ENCODE assay signal across 10 cellular contexts in the genomic region with DNA sequence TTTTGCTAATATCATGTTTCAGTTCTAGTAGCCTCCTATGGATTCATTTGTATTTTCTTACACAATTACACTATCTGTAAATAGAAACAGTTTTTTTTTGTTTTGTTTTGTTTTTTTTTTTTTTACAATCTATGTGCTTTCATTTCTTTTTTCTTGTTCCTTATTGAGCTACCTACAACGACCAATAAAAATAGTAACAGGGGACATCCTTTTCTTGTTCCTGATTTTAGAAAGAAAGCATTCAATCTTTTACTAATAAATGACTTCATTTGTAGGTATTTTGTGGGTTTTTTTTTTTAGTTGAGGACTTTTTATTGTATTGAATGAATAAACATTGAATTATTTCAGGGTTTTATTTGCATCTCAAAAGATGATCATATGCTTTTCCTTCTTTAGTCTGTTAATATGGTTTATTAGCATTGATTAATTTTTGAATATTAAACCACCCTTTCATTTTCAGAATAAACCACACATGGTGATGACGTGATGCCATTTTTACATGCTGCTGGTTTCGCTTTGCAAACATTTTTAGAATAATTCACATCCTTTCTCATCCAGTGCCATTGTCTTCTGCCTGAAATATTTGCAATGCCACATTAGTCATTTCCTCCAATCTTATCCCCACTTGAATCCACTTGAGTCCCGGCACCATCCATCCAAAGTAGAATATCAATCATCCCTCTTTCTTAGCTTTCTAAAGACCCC. TPM values are rescaled to one million over a fixed set of nuclear protein-coding genes. Genes with fewer than 3 reads are reported as not detected.
DNase-seq lines count a peak whose midpoint lies in the region; ATAC-seq, FAIRE-seq and TF ChIP-seq lines count a peak whose summit lies in the region.
"Had no signal": no experiment of that assay in that cellular context is flagged by ENCODE, and none has a peak within 500 bp of the region (broad histone marks: within the 10 kb centered on the region; RNA-seq: fewer than 3 reads in every experiment).

No MANE protein-coding gene starts in this region.

- TF ChIP-seq EP300 in HepG2 (IDR thresholded peaks at IDR 0.05; ENCODE audit: low read depth in 2 of 2, low read length in 2 of 2) (no peak), HepG2 (CRISPR knock-in tag; IDR thresholded peaks at IDR 0.05; ENCODE audit: borderline replicate concordance) (no peak)

- intact Hi-C loops in HepG2 (cut with micrococcal nuclease; ENCODE audit: unreplicated experiment) (no loop called here), right lobe of liver (cut with DNase I) (no loop called here)
- intact Hi-C loops in CD8-positive, alpha-beta T cell (cut with DNase I, micrococcal nuclease) = no loop called here

- no peak overlapping the region for H3K27ac Mint-ChIP-seq in CD8-positive, alpha-beta T cell
- H3K27ac Mint-ChIP-seq: activated T-helper 17 cell treated with anti-CD3 and anti-CD28 coated beads, Interleukin-2, amount 50 U/mL, for 72 hours; immature natural killer cell had no signal

- no peak overlapping the region for H3K4me3 ChIP-seq in HepG2 (replicated peaks in 1 of 3; ENCODE audit: insufficient read depth in 1 of 3, low read depth in 2 of 3, low read length in 3 of 3)
- H3K4me3 ChIP-seq in right lobe of liver = no peak overlapping the region
- no peak overlapping the region for H3K4me3 ChIP-seq in CD8-positive, alpha-beta T cell (ENCODE audit: low read depth, low read length)
- H3K4me3 ChIP-seq in BE2C (ENCODE audit: low read depth, low read length) = no peak overlapping the region

- no peak overlapping the region for H3K4me2 ChIP-seq in HepG2 (ENCODE audit: low read depth, low read length)

- ATAC-seq in HepG2 = no peak
- no peak for ATAC-seq in right lobe of liver
- peak; percentile 57 for ATAC-seq in HG03460 (IDR thresholded peaks at IDR 0.05; ENCODE audit: unreplicated experiment)
- ATAC-seq in CD8-positive, alpha-beta T cell = no peak
- ATAC-seq: activated T-helper 17 cell treated with anti-CD3 and anti-CD28 coated beads, Interleukin-2, amount 50 U/mL, for 72 hours had no signal

- H3K4me1 Mint-ChIP-seq in CD8-positive, alpha-beta T cell (ENCODE audit: low read depth) = no peaks in the 10 kb centered on the region
- H3K4me1 Mint-ChIP-seq: activated T-helper 17 cell treated with anti-CD3 and anti-CD28 coated beads, Interleukin-2, amount 50 U/mL, for 72 hours; immature natural killer cell had no signal

- peaks cover 10% of the 10 kb centered on the region for H3K27me3 Mint-ChIP-seq in CD8-positive, alpha-beta T cell (ENCODE audit: low read depth)

- CTCF ChIA-PET in HepG2 (lab: Yijun Ruan, JAX; ENCODE audit: low intra/inter-chr PET ratio, low total read pairs) = no interaction called here
- CTCF ChIA-PET in CD8-positive, alpha-beta T cell (lab: Charles Lee) = no interaction called here

- WGBS in HepG2 (ENCODE audit: low lambda C conversion rate) = 33% methylated on average over 4 of the region's 4 CpGs
- WGBS in right lobe of liver (ENCODE audit: insufficient coverage, low coverage, low lambda C conversion rate, missing lambda C conversion rate) = 59% methylated on average over 4 of the region's 4 CpGs

- H3K9ac ChIP-seq in HepG2 (ENCODE audit: insufficient read depth, low read depth, low read length) = no peak overlapping the region

- in situ Hi-C loops in HepG2 (cut with HindIII; ENCODE audit: extremely low pct_ligation_motif_present, low pct_unique_long_range_greater_than_20kb) = loop anchor here (25.0 kb wide), 1 partner anchor 804 kb away; no protein-coding TSS in a partner anchor

- TF ChIP-seq POLR2A in HepG2 (IDR thresholded peaks at IDR 0.05; ENCODE audit: insufficient read depth in 1 of 2, low read depth in 2 of 2, low read length in 2 of 2) (no peak), right lobe of liver (IDR thresholded peaks at IDR 0.05) (no peak)

- H3K4me1 ChIP-seq in HepG2 (ENCODE audit: insufficient read depth, low read length) (peaks cover 25% of the 10 kb centered on the region), right lobe of liver (no peaks in the 10 kb centered on the region), BE2C (no peaks in the 10 kb centered on the region)
- no peaks in the 10 kb centered on the region for H3K4me1 ChIP-seq in CD8-positive, alpha-beta T cell (ENCODE audit: insufficient read depth, low read length)

- BruUV-seq in HepG2 (replicated peaks; lab: Mats Ljungman, UMichigan) = no TSS peak

- no peaks in the 10 kb centered on the region for H3K79me2 ChIP-seq in HepG2 (ENCODE audit: insufficient read depth, low read length)

- no peak for FAIRE-seq in HepG2 (lab: Jason Lieb, UNC)

- H3K27me3 ChIP-seq in HepG2 (ENCODE audit: control insufficient read depth in 1 of 2, insufficient read depth in 2 of 2, low read length in 2 of 2) (peaks cover 0 to 6% of the 10 kb centered on the region in 2 experiments; a peak in 1 of 5 replicates), right lobe of liver (no peaks in the 10 kb centered on the region), BE2C (no peaks in the 10 kb centered on the region)
- no peaks in the 10 kb centered on the region for H3K27me3 ChIP-seq in CD8-positive, alpha-beta T cell (ENCODE audit: insufficient read depth, low read length)

- POLR2A ChIA-PET in HepG2 (lab: Yijun Ruan, JAX) = no interaction called here
- POLR2A ChIA-PET in CD8-positive, alpha-beta T cell (lab: Charles Lee) = no interaction called here

- DNase-seq in HepG2 (ENCODE audit: low spot score) = peak; percentile 6
- DNase-seq in right lobe of liver = no peak
- peak; percentile 87 to 91 for DNase-seq in dermis microvascular lymphatic vessel endothelial cell (ENCODE audit: low read depth in 2 of 2)
- no peak for DNase-seq in activated naive CD4-positive, alpha-beta T cell treated with anti-CD3 and anti-CD28 coated beads, Interleukin-2, amount 50 U/mL, for 16 hours
- DNase-seq in CD8-positive, alpha-beta T cell = no peak
- DNase-seq in anterior cingulate cortex (lab: John Stamatoyannopoulos, UW) = no peak
- DNase-seq in BE2C = no peak
- DNase-seq: immature natural killer cell had no signal

- no peaks in the 10 kb centered on the region for H3K9me3 Mint-ChIP-seq in CD8-positive, alpha-beta T cell
- H3K9me3 Mint-ChIP-seq: activated T-helper 17 cell treated with anti-CD3 and anti-CD28 coated beads, Interleukin-2, amount 50 U/mL, for 72 hours; immature natural killer cell had no signal

- H2AFZ ChIP-seq in HepG2 (ENCODE audit: low read length) = no peak overlapping the region

- no peaks in the 10 kb centered on the region for H3K36me3 ChIP-seq in HepG2 (replicated peaks in 1 of 2; ENCODE audit: control insufficient read depth in 1 of 2, insufficient read depth in 2 of 2, low read length in 2 of 2)
- H3K36me3 ChIP-seq in right lobe of liver = no peaks in the 10 kb centered on the region
- H3K36me3 ChIP-seq in CD8-positive, alpha-beta T cell (ENCODE audit: insufficient read depth, low read length) = no peaks in the 10 kb centered on the region
- H3K36me3 ChIP-seq in BE2C = no peaks in the 10 kb centered on the region

- no peak overlapping the region for H3K4me3 Mint-ChIP-seq in CD8-positive, alpha-beta T cell
- H3K4me3 Mint-ChIP-seq: activated T-helper 17 cell treated with anti-CD3 and anti-CD28 coated beads, Interleukin-2, amount 50 U/mL, for 72 hours; immature natural killer cell had no signal

- H3K9me3 ChIP-seq in HepG2 (ENCODE audit: low read length) = no peaks in the 10 kb centered on the region
- no peaks in the 10 kb centered on the region for H3K9me3 ChIP-seq in right lobe of liver
- H3K9me3 ChIP-seq in CD8-positive, alpha-beta T cell (ENCODE audit: low read length) = no peaks in the 10 kb centered on the region
- no peaks in the 10 kb centered on the region for H3K9me3 ChIP-seq in BE2C

- no peaks in the 10 kb centered on the region for H4K20me1 ChIP-seq in HepG2 (ENCODE audit: insufficient read depth, low read length)

- no peak for TF ChIP-seq CTCF in HepG2 (CRISPR knock-in tag; IDR thresholded peaks at IDR 0.05)
- TF ChIP-seq CTCF in right lobe of liver (IDR thresholded peaks at IDR 0.05) = no peak
- no peak for TF ChIP-seq CTCF in CD8-positive, alpha-beta T cell (IDR thresholded peaks at IDR 0.05)
- no peak for TF ChIP-seq CTCF in BE2C (IDR thresholded peaks at IDR 0.05; ENCODE audit: low read depth, low read length)

- no peak for TF ChIP-seq RAD21 in HepG2 (CRISPR knock-in tag; IDR thresholded peaks at IDR 0.05)

- H3K27ac ChIP-seq in HepG2 (ENCODE audit: extremely low read length, insufficient read depth, low read length) (no peak overlapping the region), right lobe of liver (no peak overlapping the region)
- H3K27ac ChIP-seq in CD8-positive, alpha-beta T cell (ENCODE audit: low read depth, low read length) = no peak overlapping the region

- H3K36me3 Mint-ChIP-seq in CD8-positive, alpha-beta T cell = no peaks in the 10 kb centered on the region
- H3K36me3 Mint-ChIP-seq: immature natural killer cell had no signal

TF ChIP-seq in HepG2, 621 proteins besides CTCF, POLR2A, EP300 and RAD21 (continues in another document):
- TF ChIP-seq PHF5A (CRISPR knock-in tag; IDR thresholded peaks at IDR 0.05; ENCODE audit: low read depth, unreplicated experiment) = no peak

RNA-seq across cellular contexts. Expression of a gene that starts 18.1 kb away (rescaled TPM):
- total RNA-seq in HepG2 (2016; rRNA removed; fragmentation: Illumina TruSeq; extraction: Trizol) (not detected in 2 replicates), right lobe of liver (1 to 10 TPM in 3 of 6 experiments, under 1 TPM in 3; 0.37 to 3.5 (median 1.6) TPM), dermis microvascular lymphatic vessel endothelial cell (8.6 and 16.6 TPM in 2 replicates)
- not detected in 2 replicates for total RNA-seq in HepG2 (2016; cell fraction: cytosol; rRNA removed; fragmentation: Illumina TruSeq; extraction: Trizol; ENCODE audit: low read depth)
- not detected in 2 replicates for total RNA-seq in HepG2 (2016; cell fraction: insoluble cytoplasmic fraction; rRNA removed; fragmentation: Illumina TruSeq; extraction: Trizol)
- not detected in 2 replicates for total RNA-seq in HepG2 (2016; cell fraction: membrane; rRNA removed; fragmentation: Illumina TruSeq; extraction: Trizol)
- total RNA-seq in HepG2 (2016; cell fraction: nucleus; rRNA removed; fragmentation: Illumina TruSeq; extraction: Trizol) = not detected in 2 replicates
- polyA plus RNA-seq in HepG2 (2011; rRNA removed) = 0.10 TPM in 1 of 2 replicates, not detected in the other
- not detected in 2 replicates for polyA plus RNA-seq in HepG2 (2011; cell fraction: cytosol; rRNA removed)
- polyA plus RNA-seq in HepG2 (2011; cell fraction: nucleus; rRNA removed) = 0.33 TPM in 1 of 2 replicates, not detected in the other
- polyA plus RNA-seq in HepG2 (2012) = not detected in 2 replicates
- polyA plus RNA-seq in HepG2 (2016; cell fraction: cytosol; fragmentation: Illumina TruSeq; extraction: Trizol; ENCODE audit: low read depth) = not detected in 2 replicates
- not detected in 2 replicates for polyA plus RNA-seq in HepG2 (2016; cell fraction: insoluble cytoplasmic fraction; fragmentation: Illumina TruSeq; extraction: Trizol; ENCODE audit: low read depth)
- polyA plus RNA-seq in HepG2 (2016; cell fraction: membrane; fragmentation: Illumina TruSeq; extraction: Trizol; ENCODE audit: low read depth) = not detected in 2 replicates
- polyA plus RNA-seq in HepG2 (2016; cell fraction: nucleus; fragmentation: Illumina TruSeq; extraction: Trizol; ENCODE audit: insufficient read depth, low read depth) = not detected in 2 replicates
- polyA minus RNA-seq in HepG2 (2011; rRNA and poly(A)+ RNA removed; ENCODE audit: low replicate concordance) = not detected in 2 replicates
- not detected in 2 replicates for polyA minus RNA-seq in HepG2 (2011; cell fraction: cytosol; rRNA and poly(A)+ RNA removed)
- polyA minus RNA-seq in HepG2 (2011; cell fraction: nucleus; rRNA and poly(A)+ RNA removed) = not detected in 2 replicates
- 1 to 10 TPM; 5.2 to 5.7 TPM for total RNA-seq in CD8-positive, alpha-beta T cell
- 16.7 TPM for polyA plus RNA-seq in BE2C (2012; ENCODE audit: insufficient read depth, insufficient read length, low read depth)
- polyA plus RNA-seq: immature natural killer cell had no signal

Comparison
In these comparisons a context has a peak if more than half of its experiments do, and no peak if none do; other contexts are left out.
1. DNase-seq: peak in HepG2 (single experiment) and dermis microvascular lymphatic vessel endothelial cell (2 of 2); none in right lobe of liver (0 of 3), activated naive CD4-positive, alpha-beta T cell treated with anti-CD3 and anti-CD28 coated beads, Interleukin-2, amount 50 U/mL, for 16 hours (single experiment), CD8-positive, alpha-beta T cell (0 of 7), anterior cingulate cortex (0 of 58) and BE2C (single experiment).